12 cellular contexts compared by ENCODE assay signal in genomic region chr3:196549312-196549711, GRCh38. TPM values are rescaled to one million over a fixed set of nuclear protein-coding genes. Genes with fewer than 3 reads are reported as not detected.
"Had no signal": no experiment of that assay in that cellular context is flagged by ENCODE, and none has a peak within 500 bp of the region (broad histone marks: within the 10 kb centered on the region; RNA-seq: fewer than 3 reads in every experiment).

No MANE protein-coding gene starts in this region.

RNA-seq across cellular contexts. Expression of gene SMCO1, which starts 34.2 kb away (rescaled TPM):
- total RNA-seq: activated B cell treated with CpG ODN at 0.5 μM for 24 hours; activated CD4-positive, alpha-beta memory T cell treated with anti-CD3 and anti-CD28 coated beads for 36 hours; activated CD4-positive, alpha-beta memory T cell treated with anti-CD3 and anti-CD28 coated beads, Interleukin-2, amount 10 ng/mL, durations not matched to agents 7 days and 5 days; activated CD4-positive, alpha-beta T cell treated with anti-CD3 and anti-CD28 coated beads for 36 hours; activated CD4-positive, alpha-beta T cell treated with anti-CD3 and anti-CD28 coated beads, Interleukin-2, amount 10 ng/mL, durations not matched to agents 24 days and 14 days; activated CD4-positive, alpha-beta T cell treated with anti-CD3 and anti-CD28 coated beads, Interleukin-2, amount 10 ng/mL, durations not matched to agents 7 days and 5 days; activated CD8-positive, alpha-beta memory T cell treated with anti-CD3 and anti-CD28 coated beads for 36 hours; activated CD8-positive, alpha-beta memory T cell treated with anti-CD3 and anti-CD28 coated beads, Interleukin-2, amount 10 ng/mL, durations not matched to agents 7 days and 5 days; activated CD8-positive, alpha-beta T cell treated with anti-CD3 and anti-CD28 coated beads for 36 hours; T-helper 17 cell; T-helper 2 cell treated with Interferon-gamma antibody and Interleukin-4, amounts not matched to agents 100 ng/mL and 5 ng/mL, for 36 hours; WTC11 had no signal
